In the genomic region with DNA sequence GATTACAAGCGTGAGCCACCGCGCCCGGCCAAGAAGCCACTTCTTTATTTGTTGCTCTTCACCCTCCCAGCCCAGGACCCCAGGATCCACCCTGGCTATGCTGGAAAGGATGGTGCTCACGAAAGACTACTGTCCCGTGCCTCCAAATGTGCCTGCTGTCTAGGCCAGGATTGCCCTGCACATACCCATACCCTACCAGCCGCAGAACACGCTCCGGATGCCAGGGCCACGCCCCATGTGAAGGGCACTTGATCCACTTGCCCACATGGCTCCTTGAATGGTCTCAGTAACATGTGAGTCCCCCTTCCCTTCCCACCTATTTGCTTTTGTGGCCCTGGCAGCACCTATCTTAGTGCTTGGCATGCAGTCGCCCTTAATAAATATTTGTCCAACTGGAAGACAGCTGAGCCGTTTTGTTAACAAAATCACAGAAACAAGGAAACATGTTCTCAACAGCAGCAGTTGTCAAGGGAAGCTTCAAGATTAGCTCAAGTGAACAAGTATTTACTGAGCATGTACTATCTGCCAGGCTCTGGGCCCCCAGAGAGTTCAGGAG, we compare ENCODE assay signal across 13 cellular contexts. TPM values are rescaled to one million over a fixed set of nuclear protein-coding genes. Genes with fewer than 3 reads are reported as not detected.
DNase-seq lines count a peak whose midpoint lies in the region; ATAC-seq and TF ChIP-seq lines count a peak whose summit lies in the region.
"Had no signal": no experiment of that assay in that cellular context is flagged by ENCODE, and none has a peak within 500 bp of the region (broad histone marks: within the 10 kb centered on the region; RNA-seq: fewer than 3 reads in every experiment).

No MANE protein-coding gene starts in this region.

- DNase-seq in RWPE2 (ENCODE audit: low spot score) (no peak), mucosa of descending colon (peak in 1 of 3 donors; percentile 45), AML-193 (lab: John Stamatoyannopoulos, UW) (no peak)
- DNase-seq in activated CD8-positive, alpha-beta memory T cell treated with anti-CD3 and anti-CD28 coated beads, Interleukin-2, amount 50 U/mL, for 48 hours = no peak
- DNase-seq: C1 segment of cervical spinal cord, COR-L47, NCI-H1436 treated with DMSO at 0.1 percent for 48 hours, NCI-H2227 treated with DMSO at 0.1 percent for 48 hours, NCI-H526 treated with DMSO at 0.1 percent for 48 hours, SHP77 treated with DMSO at 0.1 percent for 48 hours had no signal

- peak overlapping the region; percentile 52 for H3K27ac ChIP-seq in BLaER1
- no peak overlapping the region for H3K27ac ChIP-seq in DOHH2 (ENCODE audit: low read depth, low read length)
- H3K27ac ChIP-seq in RWPE2 (ENCODE audit: poor library complexity, severe bottlenecking) = peak overlapping the region; percentile 61

- H3K4me2 ChIP-seq in BLaER1 (peak overlapping the region; percentile 31; the same call in 1 of the 2 replicates), DOHH2 (ENCODE audit: low read length) (no peak overlapping the region; the same call in 1 of the 2 replicates)

- no peaks in the 10 kb centered on the region for H3K79me2 ChIP-seq in DOHH2 (ENCODE audit: control insufficient read depth, low read length)

- ATAC-seq in RWPE2 (ENCODE audit: low read depth) (no peak), mucosa of descending colon (peak; percentile 60), GM19397 (IDR thresholded peaks at IDR 0.05; ENCODE audit: unreplicated experiment) (no peak)

- H4K20me1 ChIP-seq in BLaER1 (no peaks in the 10 kb centered on the region), DOHH2 (ENCODE audit: control insufficient read depth, insufficient read depth, low read depth, low read length) (no peaks in the 10 kb centered on the region)

- H3K27me3 ChIP-seq in BLaER1 (no peaks in the 10 kb centered on the region), DOHH2 (ENCODE audit: control insufficient read depth, low read length) (peaks cover under 1% of the 10 kb centered on the region; the same call in 1 of the 2 replicates), RWPE2 (ENCODE audit: insufficient read depth, poor library complexity, severe bottlenecking) (no peaks in the 10 kb centered on the region)

- no peaks in the 10 kb centered on the region for H3K36me3 ChIP-seq in BLaER1
- no peaks in the 10 kb centered on the region for H3K36me3 ChIP-seq in DOHH2 (ENCODE audit: control insufficient read depth, low read length)
- no peaks in the 10 kb centered on the region for H3K36me3 ChIP-seq in RWPE2 (ENCODE audit: low read depth)
- H3K36me3 ChIP-seq in mucosa of descending colon (ENCODE audit: low read depth) = no peaks in the 10 kb centered on the region

- TF ChIP-seq CTCF in DOHH2 (IDR thresholded peaks at IDR 0.05; ENCODE audit: low read depth, low read length, poor library complexity, severe bottlenecking) = no peak
- TF ChIP-seq CTCF in RWPE2 (IDR thresholded peaks at IDR 0.05; ENCODE audit: poor library complexity, severe bottlenecking) = no peak
- TF ChIP-seq CTCF in mucosa of descending colon (IDR thresholded peaks at IDR 0.05) = no peak

- H3F3A ChIP-seq in DOHH2 (ENCODE audit: control insufficient read depth, insufficient read depth) = no peaks in the 10 kb centered on the region

- no peaks in the 10 kb centered on the region for H3K9me3 ChIP-seq in BLaER1
- no peaks in the 10 kb centered on the region for H3K9me3 ChIP-seq in DOHH2 (ENCODE audit: control insufficient read depth, insufficient read depth, low read length)
- H3K9me3 ChIP-seq in RWPE2 (ENCODE audit: severe bottlenecking) = no peaks in the 10 kb centered on the region
- no peaks in the 10 kb centered on the region for H3K9me3 ChIP-seq in mucosa of descending colon

- no peaks in the 10 kb centered on the region for H3K9me2 ChIP-seq in DOHH2 (replicated peaks; ENCODE audit: control insufficient read depth, low read length)

- H3K4me1 ChIP-seq in BLaER1 (peaks cover 41% of the 10 kb centered on the region), DOHH2 (ENCODE audit: control insufficient read depth, low read length) (peaks cover 23% of the 10 kb centered on the region), RWPE2 (ENCODE audit: insufficient read depth, poor library complexity, severe bottlenecking) (peaks cover 4% of the 10 kb centered on the region), mucosa of descending colon (ENCODE audit: low read depth) (no peaks in the 10 kb centered on the region)

- H3K4me3 ChIP-seq in BLaER1 (no peak overlapping the region), DOHH2 (ENCODE audit: low read length) (peak overlapping the region; percentile 5; the same call in 1 of the 2 replicates), RWPE2 (ENCODE audit: severe bottlenecking) (no peak overlapping the region), mucosa of descending colon (no peak overlapping the region)

- intact Hi-C loops in mucosa of descending colon (cut with DNase I, micrococcal nuclease) = no loop called here

- no peak overlapping the region for H3K9ac ChIP-seq in BLaER1

RNA-seq across cellular contexts. Expression of gene UBXN10, which starts 13.8 kb away (rescaled TPM):
- 10 to 100 TPM in 1 of 3 donors, 1 to 10 TPM in 2; 5.8 to 15.5 (median 5.8) TPM for total RNA-seq in mucosa of descending colon

RNA-seq across cellular contexts. Expression of gene PLA2G2C, which starts 14.2 kb away (rescaled TPM):
- total RNA-seq in mucosa of descending colon = 1 to 10 TPM in 1 of 3 donors, under 1 TPM in 1, not detected in 1; 0.55 to 2.1 TPM

RNA-seq across cellular contexts. Expression of gene PLA2G2F, which starts 33.0 kb away (rescaled TPM):
- under 1 TPM in 2 of 3 donors, not detected in 1; 0.12 to 0.80 TPM for total RNA-seq in mucosa of descending colon

RNA-seq across cellular contexts. Expression of gene PLA2G2D, which starts 52.8 kb away (rescaled TPM):
- under 1 TPM in 1 of 3 donors, not detected in 2; 0.22 TPM for total RNA-seq in mucosa of descending colon
